ENCODE assay signal across 8 cellular contexts in the genomic region with DNA sequence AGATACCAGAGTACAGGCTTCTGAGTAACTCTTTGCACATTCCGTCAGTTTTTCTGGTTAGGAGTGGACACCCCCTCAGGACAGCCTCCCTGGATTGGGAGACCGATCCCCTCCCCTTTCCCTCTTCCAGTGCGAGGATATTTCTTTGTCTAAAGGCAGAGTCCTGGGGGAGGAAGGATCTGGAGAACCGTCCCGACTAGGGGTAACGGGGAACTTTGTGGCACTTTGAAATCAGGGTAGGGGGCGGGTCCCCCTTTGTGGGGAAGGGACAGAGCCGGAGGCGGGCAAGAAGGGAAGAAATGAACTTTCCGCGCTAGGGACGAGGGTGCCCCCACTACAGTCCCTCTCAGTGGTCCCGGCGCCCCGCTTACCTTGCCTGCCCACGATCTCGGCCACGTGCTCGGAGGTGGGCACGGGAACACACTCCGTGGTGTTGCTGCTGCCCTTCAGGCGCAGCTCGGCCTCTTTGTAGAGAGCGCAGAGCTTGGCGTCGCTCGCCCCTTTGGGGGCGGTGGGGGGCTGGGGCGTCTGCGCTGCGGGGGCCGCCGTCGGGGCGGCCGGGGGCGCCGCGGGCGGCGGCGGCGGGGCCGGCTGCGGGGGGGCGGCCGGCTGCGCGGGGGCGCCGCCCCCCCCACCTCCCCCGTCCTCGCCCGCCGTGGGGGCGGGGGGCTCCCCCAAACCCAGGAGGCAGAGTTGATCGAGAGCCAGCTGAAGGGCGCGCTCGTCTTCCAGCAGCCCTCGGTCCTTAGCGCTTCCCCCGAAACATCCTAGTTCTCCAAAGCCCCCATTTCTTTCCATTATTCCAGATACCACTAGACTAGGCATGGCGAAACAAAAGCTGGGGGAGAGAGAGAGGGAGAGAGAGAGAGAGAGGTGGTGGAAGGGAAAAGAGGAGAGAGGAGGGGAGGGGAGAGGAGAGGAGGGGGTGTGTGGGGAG. TPM values are rescaled to one million over a fixed set of nuclear protein-coding genes. Genes with fewer than 3 reads are reported as not detected.
DNase-seq lines count a peak whose midpoint lies in the region; ATAC-seq and TF ChIP-seq lines count a peak whose summit lies in the region.

No MANE protein-coding gene starts in this region.

- H3K4me3 Mint-ChIP-seq in CD4-positive, alpha-beta memory T cell = peak overlapping the region; percentile 53 to 86 (median 77)

- H3K27ac ChIP-seq in CD4-positive, alpha-beta memory T cell (ENCODE audit: low read depth, low read length) = no peak overlapping the region

- CTCF ChIA-PET in CD4-positive, alpha-beta memory T cell (lab: Charles Lee; ENCODE audit: partially characterized antibody) = interaction anchor here (3.0 kb wide), 1 partner anchor 144 kb away, joined by 8 read pairs; no protein-coding TSS in a partner anchor

- H3K9me3 ChIP-seq in CD4-positive, alpha-beta memory T cell (ENCODE audit: control insufficient read depth in 1 of 2, low read length in 2 of 2) = no peaks in the 10 kb centered on the region
- no peaks in the 10 kb centered on the region for H3K9me3 ChIP-seq in neuron (ENCODE audit: low read length)

- POLR2A ChIA-PET in CD4-positive, alpha-beta memory T cell (lab: Charles Lee; ENCODE audit: partially characterized antibody) = interaction anchor here (0.7 kb wide), 1 partner anchor 132 kb away, joined by 3 read pairs; a partner anchor contains a TSS

- no peaks in the 10 kb centered on the region for H3K36me3 ChIP-seq in CD4-positive, alpha-beta memory T cell (ENCODE audit: insufficient read depth, low read length)
- H3K36me3 ChIP-seq in neuron (ENCODE audit: insufficient read depth, low read length) = peaks cover 34% of the 10 kb centered on the region

- ATAC-seq in GM18858 (IDR thresholded peaks at IDR 0.05; ENCODE audit: unreplicated experiment) = no peak

- intact Hi-C loops in CD4-positive, alpha-beta memory T cell (cut with micrococcal nuclease) = loop anchor here (1.0 to 2.0 kb wide), 2 partner anchors 27 to 131 kb away; a partner anchor contains a TSS

- no peaks in the 10 kb centered on the region for H3K9me3 Mint-ChIP-seq in CD4-positive, alpha-beta memory T cell

- H2AFZ ChIP-seq in neuron (ENCODE audit: low read depth, low read length) = no peak overlapping the region

- no peaks in the 10 kb centered on the region for H3K36me3 Mint-ChIP-seq in CD4-positive, alpha-beta memory T cell

- H3K4me1 Mint-ChIP-seq in CD4-positive, alpha-beta memory T cell = peaks cover 5 to 15% (median 9%) of the 10 kb centered on the region in 4 donors

- H3K27me3 ChIP-seq in CD4-positive, alpha-beta memory T cell (ENCODE audit: insufficient read depth, low read length) = peaks cover 10% of the 10 kb centered on the region
- no peaks in the 10 kb centered on the region for H3K27me3 ChIP-seq in neuron (ENCODE audit: insufficient read depth, low read length)

- H3K4me1 ChIP-seq in CD4-positive, alpha-beta memory T cell (ENCODE audit: insufficient read depth, low read length) = peaks cover 19% of the 10 kb centered on the region
- peaks cover 56% of the 10 kb centered on the region for H3K4me1 ChIP-seq in neuron (ENCODE audit: insufficient read depth, low read length)

- DNase-seq in CD4-positive, alpha-beta memory T cell = no peak
- DNase-seq in NCI-H1092 (lab: John Stamatoyannopoulos, UW) (peak; percentile 38), choroid plexus epithelial cell (ENCODE audit: low read depth) (peak; percentile 10), NCI-H524 treated with DMSO at 0.1 percent for 48 hours (lab: John Stamatoyannopoulos, UW) (no peak), germinal center (ENCODE audit: low spot score) (no peak)
- no peak for DNase-seq in activated effector memory CD4-positive, alpha-beta T cell treated with Interleukin-2 at 50 U/mL for 16 hours

- TF ChIP-seq CTCF in choroid plexus epithelial cell (conservative IDR thresholded peaks at IDR 0.05; ENCODE audit: low read depth, low read length) = no peak

- H3K27ac Mint-ChIP-seq in CD4-positive, alpha-beta memory T cell = no peak overlapping the region

- H3K4me3 ChIP-seq in CD4-positive, alpha-beta memory T cell (ENCODE audit: low read length in 2 of 2) = peak overlapping the region; percentile 68 to 81
- peak overlapping the region; percentile 80 for H3K4me3 ChIP-seq in choroid plexus epithelial cell (ENCODE audit: low read depth, low read length)
- H3K4me3 ChIP-seq in neuron (ENCODE audit: low read length) = peak overlapping the region; percentile 98

- H3K27me3 Mint-ChIP-seq in CD4-positive, alpha-beta memory T cell = peaks cover 10 to 20% of the 10 kb centered on the region in 2 donors

RNA-seq across cellular contexts. Expression of a gene that starts 0.8 kb away (rescaled TPM):
- not detected for total RNA-seq in CD4-positive, alpha-beta memory T cell
- not detected for polyA plus RNA-seq in CD4-positive, alpha-beta memory T cell

RNA-seq across cellular contexts. Expression of a gene that starts 20.5 kb away (rescaled TPM):
- total RNA-seq in CD4-positive, alpha-beta memory T cell = 1 to 10 TPM in 1 of 2 experiments, under 1 TPM in 1; 0.53 to 1.5 TPM
- 1 to 10 TPM; 5.9 to 6.6 TPM for polyA plus RNA-seq in CD4-positive, alpha-beta memory T cell

RNA-seq across cellular contexts. Expression of a gene that starts 26.9 kb away (rescaled TPM):
- 10 to 100 TPM; 33.0 to 35.5 TPM for total RNA-seq in CD4-positive, alpha-beta memory T cell
- polyA plus RNA-seq in CD4-positive, alpha-beta memory T cell = 100 to 1,000 TPM; 136 to 151 TPM

RNA-seq across cellular contexts. Expression of a gene that starts 27.8 kb away (rescaled TPM):
- 10 to 100 TPM; 38.0 to 39.5 TPM for total RNA-seq in CD4-positive, alpha-beta memory T cell
- polyA plus RNA-seq in CD4-positive, alpha-beta memory T cell = 10 to 100 TPM in 1 of 2 donors, 1 to 10 TPM in 1; 8.9 to 12.7 TPM

RNA-seq across cellular contexts. Expression of a gene that starts 33.1 kb away (rescaled TPM):
- total RNA-seq in CD4-positive, alpha-beta memory T cell = 10 to 100 TPM; 29.7 to 33.8 TPM
- 10 to 100 TPM; 19.1 to 47.1 TPM for polyA plus RNA-seq in CD4-positive, alpha-beta memory T cell

Comparison
In these comparisons a context has a peak if more than half of its experiments do, and no peak if none do; other contexts are left out.
1. DNase-seq: peak in NCI-H1092 (single experiment) and choroid plexus epithelial cell (single experiment); none in CD4-positive, alpha-beta memory T cell (0 of 5), NCI-H524 treated with DMSO at 0.1 percent for 48 hours (single experiment), activated effector memory CD4-positive, alpha-beta T cell treated with Interleukin-2 at 50 U/mL for 16 hours (single experiment) and germinal center (single experiment).
2. Peak in every context shown above with its lines, with median percentiles within 50 percentile points of each other: H3K4me3 ChIP-seq.